ENCODE assay signal across 11 cellular contexts in genomic region chr15:42456539-42456938, GRCh38. TPM values are rescaled to one million over a fixed set of nuclear protein-coding genes. Genes with fewer than 3 reads are reported as not detected.
A peak's percentile ranks its signal among the peaks of the same experiment; 100 is the strongest.
DNase-seq lines count a peak whose midpoint lies in the region; ATAC-seq and TF ChIP-seq lines count a peak whose summit lies in the region.
"Had no signal": no experiment of that assay in that cellular context is flagged by ENCODE, and none has a peak within 500 bp of the region (broad histone marks: within the 10 kb centered on the region; RNA-seq: fewer than 3 reads in every experiment).

No MANE protein-coding gene starts in this region.

- H3K9ac ChIP-seq in Karpas-422 (ENCODE audit: low read length) (peak overlapping the region; percentile 69), colonic mucosa (ENCODE audit: low read depth in 2 of 2, low read length in 2 of 2) (no peak overlapping the region)

- H3K27ac ChIP-seq in Karpas-422 (ENCODE audit: low read length) (peak overlapping the region; percentile 99), colonic mucosa (peak overlapping the region; percentile 13), testis (peak overlapping the region; percentile 56 to 87)

- peak overlapping the region; percentile 79 for H3K4me2 ChIP-seq in Karpas-422 (ENCODE audit: low read depth, low read length, poor library complexity, severe bottlenecking)

- ATAC-seq in memory B cell (ENCODE audit: low read depth), result no peak

- no peaks in the 10 kb centered on the region for H3K9me2 ChIP-seq in Karpas-422 (replicated peaks; ENCODE audit: insufficient read depth, low read length)

- CTCF ChIA-PET in GM10248 (lab: Yijun Ruan, JAX), result interaction anchor here (1.1 kb wide), 1 partner anchor 17 kb away, joined by 4 read pairs; no protein-coding TSS in a partner anchor

- POLR2A ChIA-PET in GM10248 (lab: Yijun Ruan, JAX), result no interaction called here

- no peak overlapping the region for H2AFZ ChIP-seq in Karpas-422 (ENCODE audit: low read length)

- intact Hi-C loops in colonic mucosa (cut with DNase I) (no loop called here), testis (cut with DNase I; ENCODE audit: low total_unique reads) (no loop called here), posterior cingulate gyrus (cut with DNase I) (no loop called here)

- peaks cover 15% of the 10 kb centered on the region for H3K4me1 Mint-ChIP-seq in memory B cell

- peak overlapping the region; percentile 99 for H3K27ac Mint-ChIP-seq in memory B cell

- peaks cover 79% of the 10 kb centered on the region for H3K79me2 ChIP-seq in Karpas-422 (ENCODE audit: low read length)

- no peak for TF ChIP-seq POLR2A in testis (IDR thresholded peaks at IDR 0.05)

- no peak overlapping the region for H3K4me3 Mint-ChIP-seq in memory B cell

- TF ChIP-seq CTCF in colonic mucosa (IDR thresholded peaks at IDR 0.05) (no peak), testis (IDR thresholded peaks at IDR 0.05) (no peak), GM13976 (IDR thresholded peaks at IDR 0.05; ENCODE audit: borderline replicate concordance, control extremely low read depth, extremely low read depth, insufficient read depth, missing control alignments) (no peak), GM10248 (IDR thresholded peaks at IDR 0.05; ENCODE audit: control extremely low read depth, extremely low read depth, low read depth, missing control alignments) (no peak)

- no peaks in the 10 kb centered on the region for H3K27me3 Mint-ChIP-seq in memory B cell

- H3K36me3 Mint-ChIP-seq in memory B cell, result peaks cover 13% of the 10 kb centered on the region

- H3K4me3 ChIP-seq in Karpas-422 (ENCODE audit: low read length) (peak overlapping the region; percentile 66), colonic mucosa (no peak overlapping the region), testis (no peak overlapping the region)
- H3K4me3 ChIP-seq: right lobe of liver had no signal

- H3K4me1 ChIP-seq in Karpas-422 (ENCODE audit: low read length) (peaks cover 65% of the 10 kb centered on the region), colonic mucosa (no peaks in the 10 kb centered on the region), testis (peaks cover 26% of the 10 kb centered on the region)
- H3K4me1 ChIP-seq: right lobe of liver had no signal

- H3K9me3 Mint-ChIP-seq in memory B cell, result no peaks in the 10 kb centered on the region

- H4K20me1 ChIP-seq in Karpas-422 (ENCODE audit: insufficient read depth, low read depth, low read length), result no peaks in the 10 kb centered on the region

- H3K9me3 ChIP-seq in Karpas-422 (ENCODE audit: low read length), result no peaks in the 10 kb centered on the region
- no peaks in the 10 kb centered on the region for H3K9me3 ChIP-seq in colonic mucosa
- no peaks in the 10 kb centered on the region for H3K9me3 ChIP-seq in testis
- H3K9me3 ChIP-seq: right lobe of liver had no signal

- H3K36me3 ChIP-seq in Karpas-422 (ENCODE audit: insufficient read depth, low read length) (peaks cover 14% of the 10 kb centered on the region; the same call in 1 of the 2 replicates), colonic mucosa (no peaks in the 10 kb centered on the region), testis (ENCODE audit: low read depth, missing control alignments) (no peaks in the 10 kb centered on the region)

- H3K27me3 ChIP-seq in Karpas-422 (ENCODE audit: low read length) (no peaks in the 10 kb centered on the region), colonic mucosa (no peaks in the 10 kb centered on the region), testis (no peaks in the 10 kb centered on the region)
- H3K27me3 ChIP-seq: right lobe of liver had no signal

- peak; percentile 62 for DNase-seq in Karpas-422
- DNase-seq in colonic mucosa, result no peak
- DNase-seq in memory B cell (ENCODE audit: low spot score in 2 of 2), result no peak
- no peak for DNase-seq in testis
- no peak for DNase-seq in NCI-H1105 (lab: John Stamatoyannopoulos, UW)
- no peak for DNase-seq in GM13976 (ENCODE audit: low spot score)
- DNase-seq in posterior cingulate gyrus, result no peak
- DNase-seq in GM10248 (ENCODE audit: extremely low spot score), result no peak
- DNase-seq: activated CD4-positive, CD25-positive, alpha-beta regulatory T cell treated with anti-CD3 and anti-CD28 coated beads, Interleukin-2, amount 50 U/mL, for 72 hours; COR-L47; right lobe of liver had no signal

- in situ Hi-C loops in GM13976 (cut with MboI; ENCODE audit: low sequenced_read_pairs, unreplicated experiment), result no loop called here

RNA-seq across cellular contexts. Expression of gene ZNF106, which starts 34.4 kb away (rescaled TPM):
- 109 and 144 TPM in 2 replicates for total RNA-seq in Karpas-422 (2014; rRNA removed; shearing (Covaris generic); ENCODE audit: low replicate concordance)
- total RNA-seq in colonic mucosa (10 to 100 TPM; 41.9 to 46.9 TPM), testis (10 to 100 TPM; 84.4 to 95.4 TPM)
- polyA plus RNA-seq in testis (ENCODE audit: insufficient read depth, low read depth, low replicate concordance), result 51.4 TPM

RNA-seq across cellular contexts. Expression of gene SNAP23, which starts 38.9 kb away (rescaled TPM):
- total RNA-seq in Karpas-422 (2014; rRNA removed; shearing (Covaris generic); ENCODE audit: low replicate concordance), result 115 and 137 TPM in 2 replicates
- total RNA-seq in colonic mucosa (10 to 100 TPM; 60.9 to 65.2 TPM), testis (100 to 1,000 TPM in 1 of 2 donors, 10 to 100 TPM in 1; 99.4 to 101 TPM)
- polyA plus RNA-seq in testis (ENCODE audit: insufficient read depth, low read depth, low replicate concordance), result 114 TPM

Comparison
In these comparisons a context has a peak if more than half of its experiments do, and no peak if none do; other contexts are left out.
1. H3K27ac ChIP-seq: peak in every context shown above with its lines; median percentile 99 in Karpas-422; 72 in testis; 13 in colonic mucosa.